In genomic region chr1:64494659-64495058, GRCh38 we compare ENCODE assay signal across 1 cellular context.
TF ChIP-seq lines count a peak whose summit lies in the region.

No MANE protein-coding gene starts in this region.

TF ChIP-seq in GM23338, 12 proteins besides CTCF, POLR2A, EP300 and RAD21:
- TF ChIP-seq CREB1 (CRISPR knock-in tag; IDR thresholded peaks at IDR 0.05; ENCODE audit: low read depth) (no peak), EZH2 (IDR thresholded peaks at IDR 0.05; ENCODE audit: low read depth, unreplicated experiment) (no peak)
